Comparison of ENCODE assay signal across 29 cellular contexts in the genomic region with DNA sequence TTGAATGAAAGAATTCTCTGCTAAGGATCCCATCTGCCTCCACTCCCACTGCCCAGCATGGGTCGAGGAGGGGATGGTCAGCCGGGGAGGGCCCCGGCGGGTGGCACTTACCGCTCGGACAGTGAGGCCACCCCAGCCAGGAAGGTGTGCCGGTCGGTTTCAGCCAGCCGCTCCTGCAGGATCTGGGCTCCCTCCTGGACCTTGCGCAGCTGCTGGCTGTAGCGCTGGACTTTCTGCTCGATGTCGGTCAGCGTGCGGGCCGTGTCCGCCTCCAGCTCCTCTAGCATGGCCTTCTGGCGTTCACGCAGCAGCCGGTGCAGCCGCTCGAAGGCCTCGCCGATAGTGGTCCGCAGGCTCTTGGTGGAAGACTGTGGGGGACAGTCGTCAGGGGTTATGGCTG.
"Had no signal": no experiment of that assay in that cellular context is flagged by ENCODE, and none has a peak within 500 bp of the region (broad histone marks: within the 10 kb centered on the region; RNA-seq: fewer than 3 reads in every experiment).

No MANE protein-coding gene starts in this region.

- H3K27ac Mint-ChIP-seq: activated CD4-positive, alpha-beta memory T cell treated with anti-CD3 and anti-CD28 coated beads, Interleukin-2, amount 10 ng/mL, durations not matched to agents 7 days and 5 days; activated CD4-positive, alpha-beta T cell treated with anti-CD3 and anti-CD28 coated beads, Interleukin-2, amount 10 ng/mL, durations not matched to agents 7 days and 5 days; activated naive CD8-positive, alpha-beta T cell; activated T-cell treated with anti-CD3 and anti-CD28 coated beads, Interleukin-2, amount 50 U/mL, for 24 hours; activated T-helper 17 cell treated with anti-CD3 and anti-CD28 coated beads, Interleukin-2, amount 50 U/mL, for 72 hours; WTC11 had no signal

- H3K9me3 Mint-ChIP-seq: activated CD4-positive, alpha-beta memory T cell treated with anti-CD3 and anti-CD28 coated beads, Interleukin-2, amount 10 ng/mL, durations not matched to agents 7 days and 5 days; activated CD4-positive, alpha-beta T cell treated with anti-CD3 and anti-CD28 coated beads, Interleukin-2, amount 10 ng/mL, durations not matched to agents 7 days and 5 days; activated T-cell treated with anti-CD3 and anti-CD28 coated beads, Interleukin-2, amount 50 U/mL, for 24 hours; activated T-helper 17 cell treated with anti-CD3 and anti-CD28 coated beads, Interleukin-2, amount 50 U/mL, for 72 hours; effector memory CD8-positive, alpha-beta T cell; WTC11 had no signal

- H3K4me1 ChIP-seq: foreskin keratinocyte had no signal

- H3K27me3 Mint-ChIP-seq: activated CD4-positive, alpha-beta memory T cell treated with anti-CD3 and anti-CD28 coated beads, Interleukin-2, amount 10 ng/mL, durations not matched to agents 7 days and 5 days; activated CD4-positive, alpha-beta T cell treated with anti-CD3 and anti-CD28 coated beads, Interleukin-2, amount 10 ng/mL, durations not matched to agents 7 days and 5 days; activated naive CD8-positive, alpha-beta T cell; activated T-cell treated with anti-CD3 and anti-CD28 coated beads, Interleukin-2, amount 50 U/mL, for 24 hours; activated T-helper 17 cell treated with anti-CD3 and anti-CD28 coated beads, Interleukin-2, amount 50 U/mL, for 72 hours; effector memory CD8-positive, alpha-beta T cell had no signal

- H3K27me3 ChIP-seq: brain microvascular endothelial cell, esophagus muscularis mucosa, foreskin keratinocyte, gastrocnemius medialis had no signal

- H3K4me1 Mint-ChIP-seq: activated CD4-positive, alpha-beta T cell treated with anti-CD3 and anti-CD28 coated beads, Interleukin-2, amount 10 ng/mL, durations not matched to agents 7 days and 5 days; activated T-helper 17 cell treated with anti-CD3 and anti-CD28 coated beads, Interleukin-2, amount 50 U/mL, for 72 hours had no signal

- H3K4me3 ChIP-seq: esophagus muscularis mucosa, gastrocnemius medialis had no signal

- H3K4me3 Mint-ChIP-seq: activated CD4-positive, alpha-beta memory T cell treated with anti-CD3 and anti-CD28 coated beads, Interleukin-2, amount 10 ng/mL, durations not matched to agents 7 days and 5 days; activated CD4-positive, alpha-beta T cell treated with anti-CD3 and anti-CD28 coated beads, Interleukin-2, amount 10 ng/mL, durations not matched to agents 7 days and 5 days; activated naive CD8-positive, alpha-beta T cell; activated T-cell treated with anti-CD3 and anti-CD28 coated beads, Interleukin-2, amount 50 U/mL, for 24 hours; activated T-helper 17 cell treated with anti-CD3 and anti-CD28 coated beads, Interleukin-2, amount 50 U/mL, for 72 hours; WTC11 had no signal

- ATAC-seq: activated T-helper 17 cell treated with anti-CD3 and anti-CD28 coated beads, Interleukin-2, amount 50 U/mL, for 72 hours; effector memory CD8-positive, alpha-beta T cell; foreskin keratinocyte; gastrocnemius medialis; WTC11 had no signal

- H3K27ac ChIP-seq: brain microvascular endothelial cell, esophagus muscularis mucosa, foreskin keratinocyte, gastrocnemius medialis, VCaP had no signal

- DNase-seq: activated CD4-positive, alpha-beta memory T cell treated with anti-CD3 and anti-CD28 coated beads, Interleukin-2, amount 10 ng/mL, durations not matched to agents 7 days and 5 days; activated CD4-positive, alpha-beta T cell treated with anti-CD3 and anti-CD28 coated beads for 1 hour; activated CD4-positive, alpha-beta T cell treated with anti-CD3 and anti-CD28 coated beads for 4 hours; activated CD4-positive, alpha-beta T cell treated with anti-CD3 and anti-CD28 coated beads, Interleukin-2, amount 10 ng/mL, durations not matched to agents 7 days and 5 days; activated CD4-positive, alpha-beta T cell treated with anti-CD3 and anti-CD28 coated beads, Interleukin-2, amount 50 U/mL, for 4 hours; activated CD8-positive, alpha-beta memory T cell treated with anti-CD3 and anti-CD28 coated beads, Interleukin-2, amount 50 U/mL, for 48 hours; activated effector memory CD4-positive, alpha-beta T cell treated with Interleukin-2 at 50 U/mL for 16 hours; activated gamma-delta T cell treated with Interleukin-2 at 50 U/mL for 16 hours; activated naive CD4-positive, alpha-beta T cell treated with anti-CD3 and anti-CD28 coated beads, Interleukin-2, amount 50 U/mL, for 16 hours; activated naive CD4-positive, alpha-beta T cell treated with Interleukin-2 at 50 U/mL for 16 hours; activated T-cell treated with anti-CD3 and anti-CD28 coated beads for 4 hours; activated T-cell treated with anti-CD3 and anti-CD28 coated beads, Interleukin-2, amount 50 U/mL, for 24 hours; amniotic stem cell; anterior cingulate cortex; brain microvascular endothelial cell; cortex of kidney; dermis blood vessel endothelial cell; effector CD4-positive, alpha-beta T cell; effector memory CD8-positive, alpha-beta T cell; erythroblast; foreskin keratinocyte; gastrocnemius medialis; glutamatergic neuron; T-helper 2 cell had no signal

- H3K9me3 ChIP-seq: esophagus muscularis mucosa, gastrocnemius medialis had no signal
